ENCODE assay signal across 16 cellular contexts in genomic region chr9:101226803-101227202, GRCh38.
"Had no signal": no experiment of that assay in that cellular context is flagged by ENCODE, and none has a peak within 500 bp of the region (broad histone marks: within the 10 kb centered on the region; RNA-seq: fewer than 3 reads in every experiment).

No MANE protein-coding gene starts in this region.

- ATAC-seq: activated CD4-positive, CD25-positive, alpha-beta regulatory T cell treated with anti-CD3 and anti-CD28 coated beads, Interleukin-2, amount 50 U/mL, for 24 hours; activated CD8-positive, alpha-beta memory T cell treated with anti-CD3 and anti-CD28 coated beads, Interleukin-2, amount 10 ng/mL, durations not matched to agents 7 days and 5 days; gastroesophageal sphincter; naive thymus-derived CD8-positive, alpha-beta T cell; pancreas; stimulated activated naive CD8-positive, alpha-beta T cell treated with anti-CD3 and anti-CD28 coated beads, Interleukin-15, amount 100 ng/mL, for 72 hours had no signal

- H3K9me3 ChIP-seq: gastroesophageal sphincter, pancreas, sigmoid colon, spleen, thoracic aorta had no signal

- H3K27me3 ChIP-seq: gastroesophageal sphincter, pancreas, sigmoid colon, spleen had no signal

- H3K36me3 ChIP-seq: gastroesophageal sphincter, left ventricle myocardium inferior, pancreas, sigmoid colon, spleen, thoracic aorta had no signal

- H3K4me1 ChIP-seq: gastroesophageal sphincter, left ventricle myocardium inferior, pancreas, sigmoid colon, spleen had no signal

- H3K4me3 ChIP-seq: gastroesophageal sphincter, left ventricle myocardium inferior, pancreas, sigmoid colon, spleen, thoracic aorta had no signal

- H3K9me3 Mint-ChIP-seq: activated naive CD4-positive, alpha-beta T cell treated with anti-CD3 and anti-CD28 coated beads, Interleukin-2, amount 10 ng/mL, durations not matched to agents 7 days and 5 days; activated T-helper 2 cell treated with anti-CD3 and anti-CD28 coated beads, Interferon-gamma antibody, Interleukin-2, Interleukin-4, amounts not matched to agents 10 μg/mL and 5 μg/mL and 100 μg/mL, durations not matched to agents 14 hours and 24 hours and 36 hours; memory B cell; naive thymus-derived CD8-positive, alpha-beta T cell; stimulated activated naive CD8-positive, alpha-beta T cell treated with anti-CD3 and anti-CD28 coated beads, Interleukin-15, amount 100 ng/mL, for 72 hours; T-helper 2 cell treated with Interferon-gamma antibody and Interleukin-4, amounts not matched to agents 5 μg/mL and 100 μg/mL, for 36 hours had no signal

- H3K27ac ChIP-seq: gastroesophageal sphincter, left ventricle myocardium inferior, pancreas, sigmoid colon, spleen, thoracic aorta had no signal

- H3K4me3 Mint-ChIP-seq: activated CD8-positive, alpha-beta memory T cell treated with anti-CD3 and anti-CD28 coated beads, Interleukin-2, amount 10 ng/mL, durations not matched to agents 7 days and 5 days; activated naive CD4-positive, alpha-beta T cell treated with anti-CD3 and anti-CD28 coated beads, Interleukin-2, amount 10 ng/mL, durations not matched to agents 7 days and 5 days; memory B cell; naive thymus-derived CD8-positive, alpha-beta T cell; stimulated activated naive CD8-positive, alpha-beta T cell treated with anti-CD3 and anti-CD28 coated beads, Interleukin-15, amount 100 ng/mL, for 72 hours; T-helper 2 cell treated with Interferon-gamma antibody and Interleukin-4, amounts not matched to agents 5 μg/mL and 100 μg/mL, for 36 hours had no signal

- H3K27ac Mint-ChIP-seq: activated CD8-positive, alpha-beta memory T cell treated with anti-CD3 and anti-CD28 coated beads, Interleukin-2, amount 10 ng/mL, durations not matched to agents 7 days and 5 days; activated naive CD4-positive, alpha-beta T cell treated with anti-CD3 and anti-CD28 coated beads, Interleukin-2, amount 10 ng/mL, durations not matched to agents 7 days and 5 days; activated T-helper 2 cell treated with anti-CD3 and anti-CD28 coated beads, Interferon-gamma antibody, Interleukin-2, Interleukin-4, amounts not matched to agents 10 μg/mL and 5 μg/mL and 100 μg/mL, durations not matched to agents 14 hours and 24 hours and 36 hours; memory B cell; naive thymus-derived CD8-positive, alpha-beta T cell; stimulated activated naive CD8-positive, alpha-beta T cell treated with anti-CD3 and anti-CD28 coated beads, Interleukin-15, amount 100 ng/mL, for 72 hours; T-helper 2 cell treated with Interferon-gamma antibody and Interleukin-4, amounts not matched to agents 5 μg/mL and 100 μg/mL, for 36 hours had no signal

- H3K36me3 Mint-ChIP-seq: activated CD8-positive, alpha-beta memory T cell treated with anti-CD3 and anti-CD28 coated beads, Interleukin-2, amount 10 ng/mL, durations not matched to agents 7 days and 5 days; activated naive CD4-positive, alpha-beta T cell treated with anti-CD3 and anti-CD28 coated beads, Interleukin-2, amount 10 ng/mL, durations not matched to agents 7 days and 5 days; memory B cell; naive thymus-derived CD8-positive, alpha-beta T cell had no signal

- H3K27me3 Mint-ChIP-seq: activated CD8-positive, alpha-beta memory T cell treated with anti-CD3 and anti-CD28 coated beads, Interleukin-2, amount 10 ng/mL, durations not matched to agents 7 days and 5 days; activated naive CD4-positive, alpha-beta T cell treated with anti-CD3 and anti-CD28 coated beads, Interleukin-2, amount 10 ng/mL, durations not matched to agents 7 days and 5 days; memory B cell; stimulated activated naive CD8-positive, alpha-beta T cell treated with anti-CD3 and anti-CD28 coated beads, Interleukin-15, amount 100 ng/mL, for 72 hours had no signal

- DNase-seq: activated CD4-positive, alpha-beta T cell treated with anti-CD3 and anti-CD28 coated beads, Interleukin-2, amount 50 U/mL, for 4 hours; activated CD8-positive, alpha-beta memory T cell treated with anti-CD3 and anti-CD28 coated beads, Interleukin-2, amount 10 ng/mL, durations not matched to agents 7 days and 5 days; activated naive CD4-positive, alpha-beta T cell treated with anti-CD3 and anti-CD28 coated beads, Interleukin-2, amount 10 ng/mL, durations not matched to agents 7 days and 5 days; activated T-cell treated with anti-CD3 and anti-CD28 coated beads, Interleukin-2, amount 50 U/mL, for 1 hour; left ventricle myocardium inferior; naive thymus-derived CD8-positive, alpha-beta T cell; pancreas; sigmoid colon; spleen; stimulated activated naive CD8-positive, alpha-beta T cell treated with anti-CD3 and anti-CD28 coated beads, Interleukin-15, amount 100 ng/mL, for 72 hours had no signal

- H3K4me1 Mint-ChIP-seq: activated CD8-positive, alpha-beta memory T cell treated with anti-CD3 and anti-CD28 coated beads, Interleukin-2, amount 10 ng/mL, durations not matched to agents 7 days and 5 days; activated naive CD4-positive, alpha-beta T cell treated with anti-CD3 and anti-CD28 coated beads, Interleukin-2, amount 10 ng/mL, durations not matched to agents 7 days and 5 days; memory B cell; naive thymus-derived CD8-positive, alpha-beta T cell; stimulated activated naive CD8-positive, alpha-beta T cell treated with anti-CD3 and anti-CD28 coated beads, Interleukin-15, amount 100 ng/mL, for 72 hours had no signal
